Comparison of ENCODE assay signal across 8 cellular contexts in the genomic region with DNA sequence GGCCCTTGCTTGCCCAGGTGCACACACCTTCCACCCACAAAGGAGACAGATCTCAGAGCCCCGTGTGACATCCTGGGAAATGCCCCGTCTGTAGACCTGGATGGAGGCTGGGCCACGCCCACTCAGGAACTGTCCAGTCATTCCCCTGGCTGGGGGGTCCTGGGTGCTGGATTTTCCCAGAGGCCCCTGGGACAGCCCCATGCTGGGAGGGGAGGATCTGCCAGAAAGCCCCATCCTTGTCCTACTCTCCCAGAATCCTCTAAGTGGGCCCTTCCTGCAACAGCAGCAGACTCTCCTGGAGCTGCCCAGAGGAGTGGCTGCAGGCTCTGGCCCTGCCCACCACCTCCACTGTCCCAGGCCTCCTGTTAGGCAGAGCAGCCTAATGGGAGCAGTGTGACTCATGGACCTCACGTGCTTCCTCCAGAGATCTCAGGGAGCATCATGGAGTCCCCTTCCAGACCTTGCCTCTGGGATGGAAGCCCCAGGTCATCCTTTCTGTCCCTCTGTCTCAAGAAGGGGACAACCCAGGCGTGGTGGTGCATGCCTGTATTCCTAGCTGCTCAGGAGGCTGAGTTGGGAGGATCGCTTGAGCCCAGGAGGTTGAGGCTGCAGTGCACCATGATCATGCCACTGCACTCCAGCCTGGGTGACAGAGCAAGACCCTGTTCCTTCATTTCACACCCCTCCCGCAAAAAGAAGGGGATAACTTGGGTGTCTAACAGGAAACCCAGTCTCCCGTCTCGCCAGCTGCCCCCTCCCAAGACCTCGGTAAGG. TPM values are rescaled to one million over a fixed set of nuclear protein-coding genes. Genes with fewer than 3 reads are reported as not detected.
A peak's percentile ranks its signal among the peaks of the same experiment; 100 is the strongest.
DNase-seq lines count a peak whose midpoint lies in the region; ATAC-seq, FAIRE-seq and TF ChIP-seq lines count a peak whose summit lies in the region.

No MANE protein-coding gene starts in this region.

- H3K4me2 ChIP-seq in A549 = no peak overlapping the region

- peak overlapping the region; percentile 39 to 65; a peak in 4 of 6 replicates for H3K27ac ChIP-seq in A549

- intact Hi-C loops in Caco-2 (cut with micrococcal nuclease; ENCODE audit: unreplicated experiment) = loop anchor here (1.0 to 2.0 kb wide), 2 partner anchors 202 to 274 kb away; no protein-coding TSS in a partner anchor

- no peak for TF ChIP-seq EP300 in A549 (IDR thresholded peaks at IDR 0.05)

- no TSS peak for BruUV-seq in Caco-2 (replicated peaks; lab: Mats Ljungman, UMichigan)

- no peak for FAIRE-seq in A549 (lab: Jason Lieb, UNC)

- TF ChIP-seq CTCF in A549 (IDR thresholded peaks at IDR 0.05) = no peak
- no peak for TF ChIP-seq CTCF in Caco-2 (IDR thresholded peaks at IDR 0.05; ENCODE audit: insufficient read depth in 1 of 2, low read depth in 1 of 2, low read length in 1 of 2, severe bottlenecking in 1 of 2, unreplicated experiment in 1 of 2)

- 93% methylated on average over 5 of the region's 10 CpGs for WGBS in A549 (ENCODE audit: missing lambda C conversion rate)

- no peaks in the 10 kb centered on the region for H3K27me3 ChIP-seq in HAP-1 (ENCODE audit: low read depth)
- no peaks in the 10 kb centered on the region for H3K27me3 ChIP-seq in Caco-2 (replicated peaks; ENCODE audit: control insufficient read depth, insufficient read depth, low read length)

- H3K4me3 Mint-ChIP-seq in activated naive CD8-positive, alpha-beta T cell = no peak overlapping the region
- no peak overlapping the region for H3K4me3 Mint-ChIP-seq in immature natural killer cell
- H3K4me3 Mint-ChIP-seq in Caco-2 (ENCODE audit: unreplicated experiment) = no peak overlapping the region

- no peak overlapping the region for H3K4me3 ChIP-seq in A549
- H3K4me3 ChIP-seq in HAP-1 = no peak overlapping the region
- no peak overlapping the region for H3K4me3 ChIP-seq in Caco-2 (ENCODE audit: low read depth, low read length)

- CTCF ChIA-PET in A549 (lab: Yijun Ruan, JAX) (interaction anchor here (1.0 to 8.3 kb wide), 31 partner anchors 10 to 275 kb away, joined by 3 to 149 read pairs (median 6); a partner anchor contains a TSS), Caco-2 (lab: Charles Lee) (interaction anchor here (0.6 kb wide), 1 partner anchor 210 kb away, joined by 4 read pairs; a partner anchor contains a TSS)

- H3K36me3 Mint-ChIP-seq in activated naive CD8-positive, alpha-beta T cell = no peaks in the 10 kb centered on the region
- H3K36me3 Mint-ChIP-seq in immature natural killer cell (peaks cover 4 to 23% (median 13%) of the 10 kb centered on the region in 3 donors), Caco-2 (ENCODE audit: insufficient read depth, unreplicated experiment) (peaks cover 50% of the 10 kb centered on the region)

- no peaks in the 10 kb centered on the region for H3K27me3 Mint-ChIP-seq in activated naive CD8-positive, alpha-beta T cell
- peaks cover 0 to 6% (median 0%) of the 10 kb centered on the region in 3 donors for H3K27me3 Mint-ChIP-seq in immature natural killer cell (ENCODE audit: low read depth in 3 of 3)
- no peaks in the 10 kb centered on the region for H3K27me3 Mint-ChIP-seq in Caco-2 (ENCODE audit: insufficient read depth, unreplicated experiment)

- peak; percentile 75 for DNase-seq in A549 (ENCODE audit: low read depth in 1 of 2, low spot score in 1 of 2)
- peak; percentile 51 for DNase-seq in GOT3 (lab: John Stamatoyannopoulos, UW)
- no peak for DNase-seq in immature natural killer cell
- no peak for DNase-seq in HAP-1 (ENCODE audit: low spot score in 2 of 2)
- no peak for DNase-seq in Caco-2

- POLR2A ChIA-PET in A549 (lab: Yijun Ruan, JAX) = interaction anchor here (1.5 kb wide), 1 partner anchor 205 kb away, joined by 3 read pairs; no protein-coding TSS in a partner anchor
- POLR2A ChIA-PET in Caco-2 (lab: Charles Lee) = no interaction called here

- peaks cover 20% of the 10 kb centered on the region for H3K4me1 ChIP-seq in A549
- no peaks in the 10 kb centered on the region for H3K4me1 ChIP-seq in HAP-1
- no peaks in the 10 kb centered on the region for H3K4me1 ChIP-seq in Caco-2

- in situ Hi-C loops in HAP-1 (cut with MboI; ENCODE audit: low sequenced_read_pairs) = loop anchor here (25.0 kb wide), 1 partner anchor 390 kb away; a partner anchor contains a TSS

- H3K9me3 ChIP-seq in A549 = no peaks in the 10 kb centered on the region
- no peaks in the 10 kb centered on the region for H3K9me3 ChIP-seq in HAP-1
- no peaks in the 10 kb centered on the region for H3K9me3 ChIP-seq in Caco-2

- peaks cover 11% of the 10 kb centered on the region for H3K4me1 Mint-ChIP-seq in activated naive CD8-positive, alpha-beta T cell (ENCODE audit: low read depth)
- H3K4me1 Mint-ChIP-seq in immature natural killer cell (peaks cover 9 to 22% of the 10 kb centered on the region in 2 donors), Caco-2 (ENCODE audit: low read depth, unreplicated experiment) (no peaks in the 10 kb centered on the region)

- H3K36me3 ChIP-seq in HAP-1 (replicated peaks) (peaks cover 35% of the 10 kb centered on the region), Caco-2 (ENCODE audit: control insufficient read depth, insufficient read depth, low read length) (peaks cover 9% of the 10 kb centered on the region)

- H3K9me3 Mint-ChIP-seq in activated naive CD8-positive, alpha-beta T cell (ENCODE audit: low read depth) = no peaks in the 10 kb centered on the region
- H3K9me3 Mint-ChIP-seq in immature natural killer cell (no peaks in the 10 kb centered on the region), Caco-2 (ENCODE audit: unreplicated experiment) (no peaks in the 10 kb centered on the region)

- no peak for TF ChIP-seq POLR2A in A549 (IDR thresholded peaks at IDR 0.05; ENCODE audit: low read length)

- ATAC-seq in A549 (peak; percentile 87 to 90), GM19452 (IDR thresholded peaks at IDR 0.05; ENCODE audit: unreplicated experiment) (no peak), GM21515 (IDR thresholded peaks at IDR 0.05; ENCODE audit: unreplicated experiment) (no peak)

- H3K27ac Mint-ChIP-seq in activated naive CD8-positive, alpha-beta T cell = peak overlapping the region; percentile 75
- peak overlapping the region; percentile 17 to 79 (median 53) for H3K27ac Mint-ChIP-seq in immature natural killer cell
- no peak overlapping the region for H3K27ac Mint-ChIP-seq in Caco-2 (ENCODE audit: unreplicated experiment)

- no peak for TF ChIP-seq RAD21 in A549 (conservative IDR thresholded peaks at IDR 0.05 in 1 of 2, IDR thresholded peaks at IDR 0.05 in 1 of 2)

TF ChIP-seq in A549, 52 proteins besides CTCF, POLR2A, EP300 and RAD21:
- TF ChIP-seq, protein P1, sequence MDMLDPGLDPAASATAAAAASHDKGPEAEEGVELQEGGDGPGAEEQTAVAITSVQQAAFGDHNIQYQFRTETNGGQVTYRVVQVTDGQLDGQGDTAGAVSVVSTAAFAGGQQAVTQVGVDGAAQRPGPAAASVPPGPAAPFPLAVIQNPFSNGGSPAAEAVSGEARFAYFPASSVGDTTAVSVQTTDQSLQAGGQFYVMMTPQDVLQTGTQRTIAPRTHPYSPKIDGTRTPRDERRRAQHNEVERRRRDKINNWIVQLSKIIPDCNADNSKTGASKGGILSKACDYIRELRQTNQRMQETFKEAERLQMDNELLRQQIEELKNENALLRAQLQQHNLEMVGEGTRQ (IDR thresholded peaks at IDR 0.05) = 0 out of 2 replicates have a peak, but pooled peaks have one; percentile 5
- TF ChIP-seq, protein P2, sequence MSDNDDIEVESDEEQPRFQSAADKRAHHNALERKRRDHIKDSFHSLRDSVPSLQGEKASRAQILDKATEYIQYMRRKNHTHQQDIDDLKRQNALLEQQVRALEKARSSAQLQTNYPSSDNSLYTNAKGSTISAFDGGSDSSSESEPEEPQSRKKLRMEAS (IDR thresholded peaks at IDR 0.05) = 0 out of 2 replicates have a peak, but pooled peaks have one; percentile 15
- TF ChIP-seq JUN (IDR thresholded peaks at IDR 0.05) (0 out of 5 replicates have a peak, but pooled peaks of 1 of the 2 experiments have one; percentile 23), NR3C1 (IDR thresholded peaks at IDR 0.05) (no peak), FOSL2 (IDR thresholded peaks at IDR 0.05) (no peak), FOSL2 (CRISPR knock-in tag; IDR thresholded peaks at IDR 0.05) (peak; percentile 57), NPAS2 (CRISPR knock-in tag; IDR thresholded peaks at IDR 0.05; ENCODE audit: borderline replicate concordance) (no peak)

RNA-seq across cellular contexts. Expression of a gene that starts 51.7 kb away (rescaled TPM):
- polyA plus RNA-seq in A549 (2011; rRNA removed) = 21.7 and 24.0 TPM in 2 replicates
- polyA plus RNA-seq in A549 (2012; cell fraction: cytosol; rRNA removed) = 21.2 and 29.1 TPM in 2 replicates
- 30.8 and 36.0 TPM in 2 replicates for polyA plus RNA-seq in A549 (2012; cell fraction: nucleus; rRNA removed)
- polyA plus RNA-seq in A549 (2017; fragmentation: RNase III; extraction: RNeasy Plus Mini Kit Qiagen cat#74134 plus additional on column Dnase treatment) = 23.7 to 27.1 TPM (median 27.0 TPM) in 3 replicates
- polyA minus RNA-seq in A549 (2011; rRNA and poly(A)+ RNA removed) = 48.2 and 50.5 TPM in 2 replicates
- polyA plus RNA-seq in immature natural killer cell = 10 to 100 TPM; 10.1 to 48.9 (median 23.0) TPM
- total RNA-seq in Caco-2 (2022) = 65.3 and 67.6 TPM in 2 replicates

RNA-seq across cellular contexts. Expression of a gene that starts 55.4 kb away (rescaled TPM):
- polyA plus RNA-seq in A549 (2011; rRNA removed) (63.2 and 105 TPM in 2 replicates), A549 (2017; fragmentation: RNase III; extraction: RNeasy Plus Mini Kit Qiagen cat#74134 plus additional on column Dnase treatment) (51.1 to 59.8 TPM (median 57.2 TPM) in 3 replicates), immature natural killer cell (10 to 100 TPM; 47.6 to 55.8 (median 52.3) TPM)
- 13.0 and 20.8 TPM in 2 replicates for polyA plus RNA-seq in A549 (2012; cell fraction: cytosol; rRNA removed)
- 5.2 and 12.4 TPM in 2 replicates for polyA plus RNA-seq in A549 (2012; cell fraction: nucleus; rRNA removed)
- 26.5 and 30.8 TPM in 2 replicates for polyA minus RNA-seq in A549 (2011; rRNA and poly(A)+ RNA removed)
- total RNA-seq in Caco-2 (2022) = 64.8 and 66.4 TPM in 2 replicates

Comparison
In these comparisons a context has a peak if more than half of its experiments do, and no peak if none do; other contexts are left out.
1. ATAC-seq: peak in A549 (2 of 2); none in GM19452 (single experiment) and GM21515 (single experiment).
2. DNase-seq: peak in A549 (2 of 2) and GOT3 (single experiment); none in immature natural killer cell (0 of 3), HAP-1 (0 of 2) and Caco-2 (0 of 2).